ENCODE assay signal across 17 cellular contexts in genomic region chr6:1698527-1698926, GRCh38.
DNase-seq lines count a peak whose midpoint lies in the region; ATAC-seq, FAIRE-seq and TF ChIP-seq lines count a peak whose summit lies in the region.
"Had no signal": no experiment of that assay in that cellular context is flagged by ENCODE, and none has a peak within 500 bp of the region (broad histone marks: within the 10 kb centered on the region; RNA-seq: fewer than 3 reads in every experiment).

No MANE protein-coding gene starts in this region.

- H3K27ac ChIP-seq in HEK293 (ENCODE audit: extremely low read depth, low read depth, low read length), result peak overlapping the region; percentile 26; the same call in 1 of the 2 replicates
- peak overlapping the region; percentile 47 for H3K27ac ChIP-seq in OCI-LY3 (ENCODE audit: low read length)
- H3K27ac ChIP-seq in H1 (ENCODE audit: low read depth, low read length), result no peak overlapping the region
- no peak overlapping the region for H3K27ac ChIP-seq in upper lobe of right lung
- no peak overlapping the region for H3K27ac ChIP-seq in caudate nucleus (ENCODE audit: low read depth, low read length)

- no peak overlapping the region for H3K56ac ChIP-seq in H1 (replicated peaks; ENCODE audit: insufficient read length, low read depth, low read length)

- H3K9ac ChIP-seq in OCI-LY3 (ENCODE audit: low read length) (peak overlapping the region; percentile 48; the same call in 1 of the 2 replicates), H1 (replicated peaks in 1 of 4; ENCODE audit: extremely low read depth in 1 of 4, low read depth in 3 of 4, low read length in 3 of 4) (no peak overlapping the region)

- H3K14ac ChIP-seq in H1 (ENCODE audit: insufficient read length), result no peak overlapping the region

- 0 out of 2 replicates have a peak, but pooled peaks have one; percentile 25 for TF ChIP-seq CTCF in HEK293 (tag by site-specific recombination; IDR thresholded peaks at IDR 0.05)
- TF ChIP-seq CTCF in OCI-LY3 (IDR thresholded peaks at IDR 0.05; ENCODE audit: low read depth, low read length), result peak; percentile 46
- peak in 2 of 3 experiments; percentile 5 to 23; a peak in 1 of 4 replicates for TF ChIP-seq CTCF in H1 (IDR thresholded peaks at IDR 0.05; ENCODE audit: control extremely low read depth in 1 of 3, insufficient read depth in 1 of 3, low read depth in 1 of 3, low read length in 3 of 3)
- no peak for TF ChIP-seq CTCF in upper lobe of right lung (IDR thresholded peaks at IDR 0.05)

- H3K4ac ChIP-seq in H1 (replicated peaks; ENCODE audit: insufficient read length, low read depth, low read length), result no peak overlapping the region

- 93% methylated on average over 11 of the region's 11 CpGs; no CpG with 5 or more reads in 1 of the 2 experiments for WGBS in H1 (ENCODE audit: extremely low coverage in 1 of 2, insufficient coverage in 1 of 2, insufficient read length in 1 of 2, insufficient replicate concordance in 2 of 2, low coverage in 1 of 2, low lambda C conversion rate in 2 of 2, missing lambda C conversion rate in 1 of 2), 2 experiments

- no peak overlapping the region for H2BK12ac ChIP-seq in H1 (ENCODE audit: low read depth, low read length)

- H2BK15ac ChIP-seq in H1 (ENCODE audit: low read length), result no peak overlapping the region

- no peak for FAIRE-seq in H1 (lab: Jason Lieb, UNC)
- FAIRE-seq: GM12878 had no signal

- H3K4me2 ChIP-seq in OCI-LY3 (ENCODE audit: low read length) (peak overlapping the region; percentile 77), H1 (ENCODE audit: insufficient read depth in 1 of 2, low read depth in 2 of 2, low read length in 2 of 2) (no peak overlapping the region)

- H3K79me1 ChIP-seq in H1 (ENCODE audit: low read depth, low read length), result no peaks in the 10 kb centered on the region

- no peaks in the 10 kb centered on the region for H3K9me3 ChIP-seq in HEK293 (ENCODE audit: control insufficient read depth, insufficient read depth, low read depth, low read length)
- no peaks in the 10 kb centered on the region for H3K9me3 ChIP-seq in OCI-LY3 (ENCODE audit: insufficient read depth, low read length)
- H3K9me3 ChIP-seq in H1 (ENCODE audit: insufficient read depth in 2 of 2, low read depth in 1 of 2, low read length in 1 of 2), result no peaks in the 10 kb centered on the region; a peak in 1 of 4 replicates
- no peaks in the 10 kb centered on the region for H3K9me3 ChIP-seq in upper lobe of right lung
- H3K9me3 ChIP-seq: BE2C, HAP-1 had no signal

- H3K36me3 ChIP-seq in HEK293 (ENCODE audit: control insufficient read depth in 2 of 2, insufficient read depth in 1 of 2, low read length in 2 of 2) (no peaks in the 10 kb centered on the region), OCI-LY3 (replicated peaks; ENCODE audit: low read depth, low read length) (no peaks in the 10 kb centered on the region), H1 (ENCODE audit: control insufficient read depth in 2 of 4, insufficient read depth in 4 of 4, low read length in 3 of 4) (no peaks in the 10 kb centered on the region), upper lobe of right lung (no peaks in the 10 kb centered on the region)
- H3K36me3 ChIP-seq: BE2C, HAP-1 had no signal

- peak; percentile 13 for ATAC-seq in upper lobe of right lung
- ATAC-seq: GM12878 had no signal

- no peaks in the 10 kb centered on the region for H3K79me2 ChIP-seq in OCI-LY3 (ENCODE audit: low read length)
- no peaks in the 10 kb centered on the region for H3K79me2 ChIP-seq in H1 (ENCODE audit: control insufficient read depth in 1 of 2, insufficient read depth in 2 of 2, low read length in 2 of 2)

- H4K8ac ChIP-seq in H1 (ENCODE audit: extremely low read depth, insufficient read depth, low read length), result 0 out of 2 replicates have a peak overlapping the region, but pooled peaks have one; percentile 8

- intact Hi-C loops in upper lobe of right lung (cut with DNase I), result no loop called here

- TF ChIP-seq EP300 in H1 (IDR thresholded peaks at IDR 0.05; ENCODE audit: borderline replicate concordance in 1 of 2, low read depth in 2 of 2, low read length in 2 of 2), result no peak

- H3K18ac ChIP-seq in H1 (ENCODE audit: extremely low read depth, low read length), result no peak overlapping the region

- peak overlapping the region; percentile 68; the same call in 1 of the 2 replicates for H2AFZ ChIP-seq in OCI-LY3 (ENCODE audit: low read depth, low read length)
- no peak overlapping the region for H2AFZ ChIP-seq in H1 (ENCODE audit: low read length)

- CTCF ChIA-PET in HEK293 (lab: Yijun Ruan, JAX), result interaction anchor here (0.8 to 1.0 kb wide), 3 partner anchors 10 to 102 kb away, joined by 3 to 7 read pairs (median 3); no protein-coding TSS in a partner anchor
- CTCF ChIA-PET in H1 (lab: Charles Lee; ENCODE audit: partially characterized antibody), result interaction anchor here (0.8 to 6.0 kb wide), 6 partner anchors 11 to 301 kb away, joined by 3 to 31 read pairs (median 4); no protein-coding TSS in a partner anchor

- H2BK120ac ChIP-seq in H1 (replicated peaks; ENCODE audit: low read depth, low read length), result no peak overlapping the region

- no peak overlapping the region for H2AK5ac ChIP-seq in H1 (ENCODE audit: low read depth, low read length)

- H3K23ac ChIP-seq in H1 (ENCODE audit: insufficient read length), result no peak overlapping the region

- no peak overlapping the region for H2BK20ac ChIP-seq in H1 (ENCODE audit: low read length)

- H4K5ac ChIP-seq in H1 (ENCODE audit: insufficient read length, low read depth, low read length), result no peak overlapping the region

- no peak for TF ChIP-seq POLR2A in H1 (IDR thresholded peaks at IDR 0.05; ENCODE audit: control extremely low read depth in 1 of 2, low read depth in 2 of 2, low read length in 2 of 2)

- no peak overlapping the region for H4K91ac ChIP-seq in H1 (replicated peaks; ENCODE audit: insufficient read length, low read length)

- H3K23me2 ChIP-seq in H1 (ENCODE audit: low read depth, low read length), result no peaks in the 10 kb centered on the region

- no peaks in the 10 kb centered on the region for H3K27me3 ChIP-seq in OCI-LY3 (ENCODE audit: low read depth, low read length)
- H3K27me3 ChIP-seq in H1 (replicated peaks in 1 of 4; ENCODE audit: control insufficient read depth in 3 of 4, extremely low read depth in 1 of 4, insufficient read depth in 3 of 4, low read length in 3 of 4), result no peaks in the 10 kb centered on the region
- H3K27me3 ChIP-seq in upper lobe of right lung, result no peaks in the 10 kb centered on the region
- H3K27me3 ChIP-seq: BE2C had no signal

- H4K20me1 ChIP-seq in OCI-LY3 (ENCODE audit: insufficient read depth, low read length) (no peaks in the 10 kb centered on the region), H1 (replicated peaks in 1 of 2; ENCODE audit: control insufficient read depth in 1 of 2, insufficient read depth in 2 of 2, low read length in 2 of 2) (no peaks in the 10 kb centered on the region)

- peak; percentile 41 to 56 for TF ChIP-seq RAD21 in H1 (IDR thresholded peaks at IDR 0.05 in 1 of 2, conservative IDR thresholded peaks at IDR 0.05 in 1 of 2; ENCODE audit: low read depth in 2 of 2, low read length in 2 of 2)

- DNase-seq in H1 (ENCODE audit: low read depth in 1 of 2, low spot score in 2 of 2) (no peak), upper lobe of right lung (no peak), C1 segment of cervical spinal cord (lab: John Stamatoyannopoulos, UW) (no peak), caudate nucleus (lab: John Stamatoyannopoulos, UW) (no peak)
- no peak for DNase-seq in stimulated activated naive CD4-positive, alpha-beta T cell treated with Interleukin-2 at 50 U/mL for 16 hours (lab: John Stamatoyannopoulos, UW)
- DNase-seq: BE2C; CD4-positive, alpha-beta memory T cell; DND-41; NCI-H1105 treated with DMSO at 0.1 percent for 48 hours; NCI-H2081; NCI-H446; NCI-H526; Right ventricle myocardium superior had no signal

- POLR2A ChIA-PET in HEK293 (lab: Yijun Ruan, JAX), result no interaction called here
- POLR2A ChIA-PET in H1 (lab: Charles Lee; ENCODE audit: partially characterized antibody), result interaction anchor here (2.2 kb wide), 1 partner anchor 10 kb away, joined by 4 read pairs; no protein-coding TSS in a partner anchor

- no peak overlapping the region for H3K4me3 ChIP-seq in HEK293 (ENCODE audit: low read depth, low read length)
- H3K4me3 ChIP-seq in OCI-LY3 (ENCODE audit: low read length), result peak overlapping the region; percentile 62
- H3K4me3 ChIP-seq in H1 (ENCODE audit: extremely low read depth in 1 of 4, insufficient read depth in 2 of 4, low read depth in 3 of 4, low read length in 4 of 4), result no peak overlapping the region
- H3K4me3 ChIP-seq in upper lobe of right lung, result no peak overlapping the region
- H3K4me3 ChIP-seq: GM12878, HAP-1 had no signal

- H2BK5ac ChIP-seq in H1 (ENCODE audit: low read depth, low read length), result no peak overlapping the region

- H3K4me1 ChIP-seq in HEK293 (ENCODE audit: control insufficient read depth, insufficient read depth, low read length) (peaks cover 26% of the 10 kb centered on the region), OCI-LY3 (ENCODE audit: low read length) (peaks cover 24% of the 10 kb centered on the region), H1 (replicated peaks in 1 of 4; ENCODE audit: control insufficient read depth in 3 of 4, insufficient read depth in 4 of 4, low read length in 3 of 4) (peaks cover 0 to 4% (median 0%) of the 10 kb centered on the region in 4 experiments; a peak in 1 of 7 replicates), upper lobe of right lung (no peaks in the 10 kb centered on the region)

TF ChIP-seq in HEK293, 187 proteins besides CTCF, POLR2A, EP300 and RAD21 (continues in another document):
- TF ChIP-seq ZNF2 (tag by site-specific recombination; IDR thresholded peaks at IDR 0.05) (0 out of 2 replicates have a peak, but pooled peaks have one; percentile 16), ZXDB (tag by site-specific recombination; IDR thresholded peaks at IDR 0.05) (no peak), GFI1B (tag by site-specific recombination; IDR thresholded peaks at IDR 0.05) (no peak), ZNF785 (tag by site-specific recombination; IDR thresholded peaks at IDR 0.05) (no peak), ZNF596 (tag by site-specific recombination; IDR thresholded peaks at IDR 0.05) (no peak)

TF ChIP-seq in H1, 55 proteins besides CTCF, POLR2A, EP300 and RAD21:
- TF ChIP-seq GABPA (IDR thresholded peaks at IDR 0.05; ENCODE audit: borderline replicate concordance, insufficient read depth, low read length) (no peak), SRF (IDR thresholded peaks at IDR 0.05; ENCODE audit: low read depth, low read length) (no peak), RBBP5 (IDR thresholded peaks at IDR 0.05; ENCODE audit: borderline replicate concordance, low read depth, low read length) (no peak), JUN (IDR thresholded peaks at IDR 0.05; ENCODE audit: low read depth, low read length) (no peak), SIRT6 (IDR thresholded peaks at IDR 0.05; ENCODE audit: low read length) (no peak)

Comparison
In these comparisons a context has a peak if more than half of its experiments do, and no peak if none do; other contexts are left out.
1. H3K27ac ChIP-seq: peak in HEK293 (single experiment) and OCI-LY3 (single experiment); none in H1 (single experiment), upper lobe of right lung (single experiment) and caudate nucleus (single experiment).
2. Of the 6 proteins assayed by ChIP-seq in both HEK293 and H1: peak only in HEK293: none; only in H1: none; in both: CTCF; in neither: 5.